Comparison of ENCODE assay signal across 17 cellular contexts in genomic region chr19:43598445-43599240, GRCh38. TPM values are rescaled to one million over a fixed set of nuclear protein-coding genes. Genes with fewer than 3 reads are reported as not detected.
A peak's percentile ranks its signal among the peaks of the same experiment; 100 is the strongest.
DNase-seq lines count a peak whose midpoint lies in the region; ATAC-seq and TF ChIP-seq lines count a peak whose summit lies in the region.
"Had no signal": no experiment of that assay in that cellular context is flagged by ENCODE, and none has a peak within 500 bp of the region (broad histone marks: within the 10 kb centered on the region; RNA-seq: fewer than 3 reads in every experiment).

No MANE protein-coding gene starts in this region.

- no peak overlapping the region for H3K4me3 ChIP-seq in CD8-positive, alpha-beta T cell (ENCODE audit: low read depth, low read length)
- H3K4me3 ChIP-seq in neural cell (ENCODE audit: low read length) = peak overlapping the region; percentile 99
- H3K4me3 ChIP-seq in H7 (ENCODE audit: insufficient read depth, low read depth, low read length) = no peak overlapping the region
- H3K4me3 ChIP-seq in SJCRH30 = no peak overlapping the region
- H3K4me3 ChIP-seq: right atrium auricular region, thoracic aorta had no signal

- H3K27ac ChIP-seq in CD8-positive, alpha-beta T cell (ENCODE audit: low read depth, low read length) = no peak overlapping the region
- H3K27ac ChIP-seq in neural cell (ENCODE audit: low read length) (no peak overlapping the region), SJCRH30 (no peak overlapping the region)
- H3K27ac ChIP-seq: right atrium auricular region, thoracic aorta had no signal

- H3K9me3 Mint-ChIP-seq in CD8-positive, alpha-beta T cell = no peaks in the 10 kb centered on the region
- H3K9me3 Mint-ChIP-seq in HFFc6 = no peaks in the 10 kb centered on the region
- no peaks in the 10 kb centered on the region for H3K9me3 Mint-ChIP-seq in activated naive CD8-positive, alpha-beta T cell treated with anti-CD3 and anti-CD28 coated beads, Interleukin-2, amount 50 U/mL, for 24 hours

- POLR2A ChIA-PET in CD8-positive, alpha-beta T cell (lab: Charles Lee) = no interaction called here

- no peaks in the 10 kb centered on the region for H3K9me2 ChIP-seq in neural cell (ENCODE audit: insufficient read depth, low read length)

- peaks cover 36% of the 10 kb centered on the region for H3K79me2 ChIP-seq in neural cell (replicated peaks; ENCODE audit: insufficient read depth, low read length)

- no peak overlapping the region for H3K4me3 Mint-ChIP-seq in CD8-positive, alpha-beta T cell
- H3K4me3 Mint-ChIP-seq in HFFc6 = peak overlapping the region; percentile 94; the same call in 1 of the 2 replicates
- H3K4me3 Mint-ChIP-seq in activated naive CD8-positive, alpha-beta T cell treated with anti-CD3 and anti-CD28 coated beads, Interleukin-2, amount 50 U/mL, for 24 hours = peak overlapping the region; percentile 91

- peaks cover 27% of the 10 kb centered on the region for H3K4me1 Mint-ChIP-seq in CD8-positive, alpha-beta T cell (ENCODE audit: low read depth)
- H3K4me1 Mint-ChIP-seq in HFFc6 (ENCODE audit: low read depth) = peaks cover 20% of the 10 kb centered on the region
- peaks cover 31% of the 10 kb centered on the region for H3K4me1 Mint-ChIP-seq in activated naive CD8-positive, alpha-beta T cell treated with anti-CD3 and anti-CD28 coated beads, Interleukin-2, amount 50 U/mL, for 24 hours

- H3K4me1 ChIP-seq in CD8-positive, alpha-beta T cell (ENCODE audit: insufficient read depth, low read length) = peaks cover 33% of the 10 kb centered on the region
- 0 out of 2 replicates have a peak, but pooled peaks cover 4% of the 10 kb centered on the region for H3K4me1 ChIP-seq in SJCRH30
- H3K4me1 ChIP-seq: BE2C had no signal

- no peaks in the 10 kb centered on the region for H3K27me3 Mint-ChIP-seq in CD8-positive, alpha-beta T cell (ENCODE audit: low read depth)
- H3K27me3 Mint-ChIP-seq in HFFc6 (ENCODE audit: insufficient read depth) = peaks cover 7% of the 10 kb centered on the region
- peaks cover 2% of the 10 kb centered on the region for H3K27me3 Mint-ChIP-seq in activated naive CD8-positive, alpha-beta T cell treated with anti-CD3 and anti-CD28 coated beads, Interleukin-2, amount 50 U/mL, for 24 hours

- no peaks in the 10 kb centered on the region for H3K9me3 ChIP-seq in CD8-positive, alpha-beta T cell (ENCODE audit: low read length)
- no peaks in the 10 kb centered on the region for H3K9me3 ChIP-seq in neural cell (ENCODE audit: low read length)
- no peaks in the 10 kb centered on the region for H3K9me3 ChIP-seq in SJCRH30 (replicated peaks)
- H3K9me3 ChIP-seq: BE2C, right atrium auricular region, thoracic aorta had no signal

- H3F3A ChIP-seq in neural cell (ENCODE audit: insufficient read depth, low read length, poor library complexity, severe bottlenecking) = no peaks in the 10 kb centered on the region

- H3K36me3 Mint-ChIP-seq in CD8-positive, alpha-beta T cell = peaks cover 54% of the 10 kb centered on the region
- peaks cover 9% of the 10 kb centered on the region for H3K36me3 Mint-ChIP-seq in HFFc6 (ENCODE audit: low read depth)
- H3K36me3 Mint-ChIP-seq in activated naive CD8-positive, alpha-beta T cell treated with anti-CD3 and anti-CD28 coated beads, Interleukin-2, amount 50 U/mL, for 24 hours (ENCODE audit: low read depth) = peaks cover 19% of the 10 kb centered on the region

- ATAC-seq in CD8-positive, alpha-beta T cell = no peak
- ATAC-seq in activated naive CD8-positive, alpha-beta T cell treated with anti-CD3 and anti-CD28 coated beads, Interleukin-2, amount 50 U/mL, for 24 hours = no peak
- ATAC-seq in HG03108 (IDR thresholded peaks at IDR 0.05; ENCODE audit: unreplicated experiment) = no peak

- H3K9ac ChIP-seq in neural cell (ENCODE audit: low read length) = no peak overlapping the region

- TF ChIP-seq RAD21 in neural cell (conservative IDR thresholded peaks at IDR 0.05) = no peak

- no peak overlapping the region for H2AFZ ChIP-seq in neural cell (ENCODE audit: low read depth, low read length)

- intact Hi-C loops in CD8-positive, alpha-beta T cell (cut with DNase I, micrococcal nuclease) = no loop called here

- no peak overlapping the region for H3K4me2 ChIP-seq in neural cell (ENCODE audit: low read length)

- CTCF ChIA-PET in CD8-positive, alpha-beta T cell (lab: Charles Lee) = interaction anchor here (1.6 to 7.4 kb wide), 2 partner anchors 44 to 211 kb away, joined by 4 to 190 read pairs; no protein-coding TSS in a partner anchor

- no peak for DNase-seq in CD8-positive, alpha-beta T cell
- no peak for DNase-seq in HFFc6
- no peak for DNase-seq in activated naive CD8-positive, alpha-beta T cell treated with anti-CD3 and anti-CD28 coated beads, Interleukin-2, amount 50 U/mL, for 24 hours
- DNase-seq in germinal center (ENCODE audit: low spot score) = no peak
- no peak for DNase-seq in H7
- no peak for DNase-seq in SJCRH30
- DNase-seq: activated CD8-positive, alpha-beta memory T cell treated with anti-CD3 and anti-CD28 coated beads, Interleukin-2, amount 50 U/mL, for 48 hours; BE2C; NCI-H2081 treated with DMSO at 0.1 percent for 48 hours; RPMI8226; stimulated activated CD4-positive, alpha-beta T cell treated with anti-CD3 and anti-CD28 coated beads, Interleukin-1b, Interleukin-23, amount 100 ng/mL, for 48 hours had no signal

- TF ChIP-seq EP300 in neural cell (conservative IDR thresholded peaks at IDR 0.05; ENCODE audit: poor library complexity, severe bottlenecking) = no peak

- peak overlapping the region; percentile 100 for H3K27ac Mint-ChIP-seq in CD8-positive, alpha-beta T cell
- no peak overlapping the region for H3K27ac Mint-ChIP-seq in HFFc6
- peak overlapping the region; percentile 99 for H3K27ac Mint-ChIP-seq in activated naive CD8-positive, alpha-beta T cell treated with anti-CD3 and anti-CD28 coated beads, Interleukin-2, amount 50 U/mL, for 24 hours

- no peak for TF ChIP-seq CTCF in CD8-positive, alpha-beta T cell (IDR thresholded peaks at IDR 0.05)
- TF ChIP-seq CTCF in HFFc6 (IDR thresholded peaks at IDR 0.05) (no peak), neural cell (IDR thresholded peaks at IDR 0.05; ENCODE audit: poor library complexity, severe bottlenecking) (no peak)

- peaks cover 4% of the 10 kb centered on the region for H4K20me1 ChIP-seq in neural cell (ENCODE audit: insufficient read depth)

- H3K27me3 ChIP-seq in CD8-positive, alpha-beta T cell (ENCODE audit: insufficient read depth, low read length) = no peaks in the 10 kb centered on the region
- H3K27me3 ChIP-seq in neural cell (ENCODE audit: insufficient read depth, low read depth, low read length) = no peaks in the 10 kb centered on the region
- no peaks in the 10 kb centered on the region for H3K27me3 ChIP-seq in H7 (ENCODE audit: control insufficient read depth, insufficient read depth, low read length)
- H3K27me3 ChIP-seq in SJCRH30 = no peaks in the 10 kb centered on the region
- H3K27me3 ChIP-seq: BE2C, right atrium auricular region had no signal

- H3K36me3 ChIP-seq in CD8-positive, alpha-beta T cell (ENCODE audit: insufficient read depth, low read length) = peaks cover 20% of the 10 kb centered on the region
- H3K36me3 ChIP-seq in neural cell (ENCODE audit: insufficient read depth, low read length) (no peaks in the 10 kb centered on the region), H7 (replicated peaks; ENCODE audit: control insufficient read depth, insufficient read depth, low read length) (peaks cover 9% of the 10 kb centered on the region), SJCRH30 (peaks cover 3% of the 10 kb centered on the region)

TF ChIP-seq in neural cell, 6 proteins besides CTCF, POLR2A, EP300 and RAD21 (continues in another document):
- no peak for TF ChIP-seq SMC3 (conservative IDR thresholded peaks at IDR 0.05; ENCODE audit: poor library complexity)

RNA-seq across cellular contexts. Expression of gene ZNF576, which starts 2.2 kb away (rescaled TPM):
- 1 to 10 TPM; 4.9 to 5.2 TPM for total RNA-seq in CD8-positive, alpha-beta T cell
- 10 to 100 TPM; 18.1 to 20.8 (median 20.0) TPM for total RNA-seq in HFFc6 (2021; fragmentation: NEBNext Ultra II Directional; extraction: Animal tissue kit (Norgen Biotek cat#: 25700))
- polyA plus RNA-seq in neural cell = 11.9 and 19.9 TPM in 2 replicates
- 10.0 and 11.7 TPM in 2 replicates for polyA minus RNA-seq in neural cell
- 12.3 and 18.6 TPM in 2 replicates for total RNA-seq in H7 (2014; rRNA removed; shearing (Covaris generic))
- total RNA-seq in SJCRH30 (2014; rRNA removed; shearing (Covaris generic)) = 10.3 and 13.1 TPM in 2 replicates

RNA-seq across cellular contexts. Expression of gene IRGQ, which starts 2.7 kb away (rescaled TPM):
- total RNA-seq in CD8-positive, alpha-beta T cell = 10 to 100 TPM; 25.5 to 26.5 TPM
- total RNA-seq in HFFc6 (2021; fragmentation: NEBNext Ultra II Directional; extraction: Animal tissue kit (Norgen Biotek cat#: 25700)) = 10 to 100 TPM; 19.5 to 24.7 (median 21.2) TPM
- 156 and 179 TPM in 2 replicates for polyA plus RNA-seq in neural cell
- 202 and 205 TPM in 2 replicates for polyA minus RNA-seq in neural cell
- total RNA-seq in H7 (2014; rRNA removed; shearing (Covaris generic)) = 11.2 and 16.5 TPM in 2 replicates
- total RNA-seq in SJCRH30 (2014; rRNA removed; shearing (Covaris generic)) = 24.0 and 24.6 TPM in 2 replicates

RNA-seq across cellular contexts. Expression of gene SRRM5, which starts 13.2 kb away (rescaled TPM):
- under 1 TPM; 0.16 to 0.31 TPM for total RNA-seq in CD8-positive, alpha-beta T cell
- under 1 TPM in 5 of 6 experiments, not detected in 1; 0.11 to 0.31 (median 0.21) TPM for total RNA-seq in HFFc6 (2021; fragmentation: NEBNext Ultra II Directional; extraction: Animal tissue kit (Norgen Biotek cat#: 25700))
- not detected in 2 replicates for polyA plus RNA-seq in neural cell
- polyA minus RNA-seq in neural cell = 0.23 and 0.24 TPM in 2 replicates
- 0.21 and 0.26 TPM in 2 replicates for total RNA-seq in H7 (2014; rRNA removed; shearing (Covaris generic))
- 0.10 and 0.12 TPM in 2 replicates for total RNA-seq in SJCRH30 (2014; rRNA removed; shearing (Covaris generic))
- total RNA-seq: frontal cortex, myocyte had no signal

RNA-seq across cellular contexts. Expression of gene ZNF428, which starts 20.8 kb away (rescaled TPM):
- 10 to 100 TPM; 31.8 to 33.3 TPM for total RNA-seq in CD8-positive, alpha-beta T cell
- 10 to 100 TPM; 32.2 to 42.2 (median 37.3) TPM for total RNA-seq in HFFc6 (2021; fragmentation: NEBNext Ultra II Directional; extraction: Animal tissue kit (Norgen Biotek cat#: 25700))
- 983 and 1,008 TPM in 2 replicates for polyA plus RNA-seq in neural cell
- 194 and 197 TPM in 2 replicates for polyA minus RNA-seq in neural cell
- total RNA-seq in H7 (2014; rRNA removed; shearing (Covaris generic)) = 59.0 and 70.5 TPM in 2 replicates
- total RNA-seq in SJCRH30 (2014; rRNA removed; shearing (Covaris generic)) = 46.8 and 56.2 TPM in 2 replicates

RNA-seq across cellular contexts. Expression of gene PINLYP, which starts 23.0 kb away (rescaled TPM):
- total RNA-seq in CD8-positive, alpha-beta T cell = 1 to 10 TPM; 1.1 TPM
- total RNA-seq in HFFc6 (2021; fragmentation: NEBNext Ultra II Directional; extraction: Animal tissue kit (Norgen Biotek cat#: 25700)) = under 1 TPM in 2 of 6 experiments, not detected in 4; 0.23 to 0.61 TPM
- polyA plus RNA-seq in neural cell = 1.9 and 3.2 TPM in 2 replicates
- 0.81 TPM in 1 of 2 replicates, not detected in the other for polyA minus RNA-seq in neural cell
- 4.9 and 6.2 TPM in 2 replicates for total RNA-seq in H7 (2014; rRNA removed; shearing (Covaris generic))
- total RNA-seq in SJCRH30 (2014; rRNA removed; shearing (Covaris generic)) = 2.7 and 3.9 TPM in 2 replicates
